In the genomic region with DNA sequence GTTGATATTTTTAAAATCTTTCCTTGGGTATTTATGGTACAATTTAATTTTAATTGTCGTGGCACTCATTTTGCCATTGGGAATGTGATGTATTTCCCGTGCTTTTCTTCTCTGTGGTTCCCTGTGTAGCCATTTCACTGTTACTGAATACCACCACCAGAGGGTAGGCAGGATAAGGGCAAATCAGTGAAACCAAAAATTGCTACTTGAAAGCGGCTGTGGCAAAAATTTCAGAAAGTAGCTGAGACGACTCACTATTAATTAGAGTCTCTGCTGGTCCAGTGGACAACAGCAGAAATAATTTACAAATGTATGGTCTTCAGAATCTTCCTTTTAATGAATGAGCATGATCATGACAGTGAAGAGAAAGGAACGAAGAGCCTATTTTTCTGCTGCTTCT, we compare ENCODE assay signal across 9 cellular contexts. TPM values are rescaled to one million over a fixed set of nuclear protein-coding genes. Genes with fewer than 3 reads are reported as not detected.
DNase-seq lines count a peak whose midpoint lies in the region; ATAC-seq, FAIRE-seq and TF ChIP-seq lines count a peak whose summit lies in the region.
"Had no signal": no experiment of that assay in that cellular context is flagged by ENCODE, and none has a peak within 500 bp of the region (broad histone marks: within the 10 kb centered on the region; RNA-seq: fewer than 3 reads in every experiment).

No MANE protein-coding gene starts in this region.

- ATAC-seq in Right ventricle myocardium inferior (no peak), GM21717 (IDR thresholded peaks at IDR 0.05; ENCODE audit: unreplicated experiment) (peak; percentile 89), thoracic aorta (ENCODE audit: insufficient number of reproducible peaks, low FRiP score, low read depth) (no peak)

- H3K9me3 ChIP-seq in cardiac muscle cell (ENCODE audit: low read depth) (no peaks in the 10 kb centered on the region), hepatocyte (ENCODE audit: low read depth) (no peaks in the 10 kb centered on the region), thoracic aorta (no peaks in the 10 kb centered on the region)

- no peak overlapping the region for H3K4me2 ChIP-seq in hepatocyte

- 56% methylated on average over 5 of the region's 5 CpGs for WGBS in hepatocyte (ENCODE audit: low lambda C conversion rate, missing lambda C conversion rate)

- no peaks in the 10 kb centered on the region for H4K20me1 ChIP-seq in hepatocyte (ENCODE audit: insufficient read depth, poor library complexity, severe bottlenecking)

- no peaks in the 10 kb centered on the region for H3K9me2 ChIP-seq in hepatocyte (replicated peaks; ENCODE audit: insufficient read depth)

- no peaks in the 10 kb centered on the region for H3K79me2 ChIP-seq in hepatocyte

- peak; percentile 29 to 30 for DNase-seq in cardiac muscle cell (ENCODE audit: low read depth in 1 of 2, low spot score in 1 of 2)
- DNase-seq in Right ventricle myocardium inferior (ENCODE audit: missing footprints) = no peak
- peak; percentile 0 for DNase-seq in HTR-8/SVneo (ENCODE audit: insufficient read length, low spot score)
- peak; percentile 18 for DNase-seq in activated CD8-positive, alpha-beta memory T cell treated with anti-CD3 and anti-CD28 coated beads, Interleukin-2, amount 50 U/mL, for 4 hours
- peak; percentile 20 for DNase-seq in hepatocyte (ENCODE audit: low spot score)
- DNase-seq in thoracic aorta (ENCODE audit: low spot score) = no peak
- DNase-seq in cerebellar nuclear complex (lab: John Stamatoyannopoulos, UW) = no peak

- H3K27me3 ChIP-seq in cardiac muscle cell = no peaks in the 10 kb centered on the region
- H3K27me3 ChIP-seq in hepatocyte = no peaks in the 10 kb centered on the region
- peaks cover 7% of the 10 kb centered on the region for H3K27me3 ChIP-seq in thoracic aorta (replicated peaks; ENCODE audit: insufficient read depth)

- H3K4me3 ChIP-seq in cardiac muscle cell (no peak overlapping the region), hepatocyte (no peak overlapping the region), thoracic aorta (peak overlapping the region; percentile 30)

- H3K27ac ChIP-seq in cardiac muscle cell (no peak overlapping the region), hepatocyte (no peak overlapping the region), thoracic aorta (no peak overlapping the region)
- H3K27ac ChIP-seq: HL-60 had no signal

- no peak for FAIRE-seq in HTR-8/SVneo (lab: Jason Lieb, UNC)

- H3K4me1 ChIP-seq in cardiac muscle cell (ENCODE audit: low read depth) (no peaks in the 10 kb centered on the region), hepatocyte (ENCODE audit: insufficient read depth) (no peaks in the 10 kb centered on the region), thoracic aorta (ENCODE audit: control insufficient read depth in 1 of 2, low read depth in 2 of 2) (no peaks in the 10 kb centered on the region)

- no peak overlapping the region for H2AFZ ChIP-seq in hepatocyte

- intact Hi-C loops in Right ventricle myocardium inferior (cut with DNase I) = no loop called here

- no peaks in the 10 kb centered on the region for H3K36me3 ChIP-seq in cardiac muscle cell
- H3K36me3 ChIP-seq in hepatocyte (replicated peaks; ENCODE audit: insufficient read depth, low read depth) = no peaks in the 10 kb centered on the region
- H3K36me3 ChIP-seq in thoracic aorta = no peaks in the 10 kb centered on the region

- TF ChIP-seq CTCF in cardiac muscle cell (IDR thresholded peaks at IDR 0.05; ENCODE audit: low read depth, low read length) = peak; percentile 57
- peak; percentile 50 for TF ChIP-seq CTCF in hepatocyte (IDR thresholded peaks at IDR 0.05; ENCODE audit: poor library complexity)
- TF ChIP-seq CTCF in thoracic aorta (IDR thresholded peaks at IDR 0.05) = peak; percentile 58

RNA-seq across cellular contexts. Expression of gene MIR17HG, which starts 34.4 kb away (rescaled TPM):
- 3.4 and 13.1 TPM in 2 replicates for total RNA-seq in cardiac muscle cell
- polyA plus RNA-seq in cardiac muscle cell = 1.5 and 3.1 TPM in 2 replicates
- total RNA-seq in Right ventricle myocardium inferior = 0.81 TPM
- 6.6 and 8.4 TPM in 2 replicates for total RNA-seq in hepatocyte
- 1.7 and 2.6 TPM in 2 replicates for polyA plus RNA-seq in hepatocyte
- total RNA-seq in thoracic aorta = 10 to 100 TPM in 1 of 2 donors, 1 to 10 TPM in 1; 2.7 to 16.5 TPM

Comparison
In these comparisons a context has a peak if more than half of its experiments do, and no peak if none do; other contexts are left out.
1. DNase-seq: peak in cardiac muscle cell (2 of 2), HTR-8/SVneo (single experiment), activated CD8-positive, alpha-beta memory T cell treated with anti-CD3 and anti-CD28 coated beads, Interleukin-2, amount 50 U/mL, for 4 hours (single experiment) and hepatocyte (single experiment); none in Right ventricle myocardium inferior (single experiment), thoracic aorta (single experiment) and cerebellar nuclear complex (0 of 2).
2. Peak in every context shown above with its lines, with median percentiles within 50 percentile points of each other: CTCF ChIP-seq.